ENCODE assay signal across 8 cellular contexts in genomic region chr20:43691928-43692524, GRCh38. TPM values are rescaled to one million over a fixed set of nuclear protein-coding genes. Genes with fewer than 3 reads are reported as not detected.
DNase-seq lines count a peak whose midpoint lies in the region; ATAC-seq and TF ChIP-seq lines count a peak whose summit lies in the region.

No MANE protein-coding gene starts in this region.

- TF ChIP-seq CTCF in GM12864 (IDR thresholded peaks at IDR 0.05; ENCODE audit: low read depth, low read length, missing control alignments) = peak; percentile 83
- peak; percentile 60 for TF ChIP-seq CTCF in osteocyte (IDR thresholded peaks at IDR 0.05)

- H3K4me3 ChIP-seq in GM12864 (ENCODE audit: low read depth, low read length) = no peak overlapping the region

- no peaks in the 10 kb centered on the region for H3K4me1 Mint-ChIP-seq in osteocyte (ENCODE audit: unreplicated experiment)

- no peak for ATAC-seq in HG02763 (IDR thresholded peaks at IDR 0.05; ENCODE audit: unreplicated experiment)

- no peak overlapping the region for H3K4me3 Mint-ChIP-seq in osteocyte (ENCODE audit: unreplicated experiment)

- no peaks in the 10 kb centered on the region for H3K36me3 Mint-ChIP-seq in osteocyte (ENCODE audit: unreplicated experiment)

- H3K27ac Mint-ChIP-seq in osteocyte (ENCODE audit: unreplicated experiment) = no peak overlapping the region

- DNase-seq in 8988T = peak; percentile 57
- peak; percentile 42 for DNase-seq in GM12864 (ENCODE audit: low read depth)
- peak; percentile 76 for DNase-seq in NAMALWA (ENCODE audit: low spot score)
- DNase-seq in activated CD4-positive, CD25-positive, alpha-beta regulatory T cell treated with anti-CD3 and anti-CD28 coated beads, Interleukin-2, amount 50 U/mL, for 72 hours = peak; percentile 67
- peak; percentile 14 for DNase-seq in effector CD8-positive, alpha-beta T cell (lab: John Stamatoyannopoulos, UW)
- no peak for DNase-seq in osteocyte (ENCODE audit: extremely low spot score, unreplicated experiment)
- DNase-seq in dedifferentiated amniotic fluid mesenchymal stem cell (ENCODE audit: extremely low spot score) = no peak

- no peaks in the 10 kb centered on the region for H3K9me3 Mint-ChIP-seq in osteocyte (ENCODE audit: unreplicated experiment)

- H3K27me3 Mint-ChIP-seq in osteocyte (ENCODE audit: unreplicated experiment) = no peaks in the 10 kb centered on the region

RNA-seq across cellular contexts. Expression of gene MYBL2, which starts 25.1 kb away (rescaled TPM):
- 14.7 and 16.1 TPM in 2 replicates for total RNA-seq in osteocyte

RNA-seq across cellular contexts. Expression of gene GTSF1L, which starts 34.8 kb away (rescaled TPM):
- not detected in 2 replicates for total RNA-seq in osteocyte

Comparison
In these comparisons a context has a peak if more than half of its experiments do, and no peak if none do; other contexts are left out.
1. DNase-seq: peak in 8988T (single experiment), GM12864 (single experiment), NAMALWA (single experiment), activated CD4-positive, CD25-positive, alpha-beta regulatory T cell treated with anti-CD3 and anti-CD28 coated beads, Interleukin-2, amount 50 U/mL, for 72 hours (single experiment) and effector CD8-positive, alpha-beta T cell (single experiment); none in osteocyte (single experiment) and dedifferentiated amniotic fluid mesenchymal stem cell (single experiment).